In genomic region chr18:76963951-76964350, GRCh38 we compare ENCODE assay signal across 16 cellular contexts.
DNase-seq lines count a peak whose midpoint lies in the region; ATAC-seq, FAIRE-seq and TF ChIP-seq lines count a peak whose summit lies in the region.
"Had no signal": no experiment of that assay in that cellular context is flagged by ENCODE, and none has a peak within 500 bp of the region (broad histone marks: within the 10 kb centered on the region; RNA-seq: fewer than 3 reads in every experiment).

No MANE protein-coding gene starts in this region.

- no peak overlapping the region for H3K4me3 Mint-ChIP-seq in stimulated activated naive CD8-positive, alpha-beta T cell treated with anti-CD3 and anti-CD28 coated beads, Interleukin-15, Interleukin-2, amounts not matched to agents 100 ng/mL and 50 ng/mL, for 24 hours
- H3K4me3 Mint-ChIP-seq: neural progenitor cell had no signal

- ATAC-seq in stimulated activated naive CD8-positive, alpha-beta T cell treated with anti-CD3 and anti-CD28 coated beads, Interleukin-15, Interleukin-2, amounts not matched to agents 100 U/mL and 50 U/mL, for 24 hours: no peak
- ATAC-seq in HG02610 (IDR thresholded peaks at IDR 0.05; ENCODE audit: unreplicated experiment): peak; percentile 34

- H4K20me1 ChIP-seq in OCI-LY7 (ENCODE audit: insufficient read depth, low read length): no peaks in the 10 kb centered on the region

- intact Hi-C loops in OCI-LY7 (cut with micrococcal nuclease; ENCODE audit: unreplicated experiment) (loop anchor here (10.0 kb wide), 1 partner anchor 469 kb away; the partner anchor contains the start of gene ZNF516), vagina (cut with DNase I) (no loop called here)

- no peaks in the 10 kb centered on the region for H3K27me3 Mint-ChIP-seq in stimulated activated naive CD8-positive, alpha-beta T cell treated with anti-CD3 and anti-CD28 coated beads, Interleukin-15, Interleukin-2, amounts not matched to agents 100 ng/mL and 50 ng/mL, for 24 hours

- H3K9me2 ChIP-seq in OCI-LY7 (ENCODE audit: insufficient read depth, low read length): no peaks in the 10 kb centered on the region

- no peak for TF ChIP-seq POLR2A in vagina (IDR thresholded peaks at IDR 0.05)

- peaks cover 48% of the 10 kb centered on the region for H3K4me1 ChIP-seq in OCI-LY7 (ENCODE audit: insufficient read depth, low read length, poor library complexity, severe bottlenecking)
- H3K4me1 ChIP-seq in vagina: peaks cover 1% of the 10 kb centered on the region

- peaks cover 18% of the 10 kb centered on the region for H3K36me3 ChIP-seq in OCI-LY7 (ENCODE audit: insufficient read depth, low read length)
- peaks cover 0 to 25% of the 10 kb centered on the region in 2 donors for H3K36me3 ChIP-seq in vagina

- POLR2A ChIA-PET in OCI-LY7 (lab: Charles Lee): interaction anchor here (1.3 to 2.2 kb wide), 2 partner anchors 12 to 17 kb away, joined by 5 to 13 read pairs; no protein-coding TSS in a partner anchor

- peaks cover 9% of the 10 kb centered on the region; the same call in 1 of the 2 replicates for H3K79me2 ChIP-seq in OCI-LY7 (ENCODE audit: insufficient read depth, low read depth, low read length)

- H3K36me3 Mint-ChIP-seq in stimulated activated naive CD8-positive, alpha-beta T cell treated with anti-CD3 and anti-CD28 coated beads, Interleukin-15, Interleukin-2, amounts not matched to agents 100 ng/mL and 50 ng/mL, for 24 hours (ENCODE audit: low read depth): peaks cover 52% of the 10 kb centered on the region

- no peak for FAIRE-seq in frontal cortex (lab: Jason Lieb, UNC)

- no peak for DNase-seq in stimulated activated naive CD8-positive, alpha-beta T cell treated with anti-CD3 and anti-CD28 coated beads, Interleukin-15, Interleukin-2, amounts not matched to agents 100 U/mL and 50 U/mL, for 24 hours
- DNase-seq in OCI-LY7 (ENCODE audit: low spot score): no peak
- no peak for DNase-seq in NCI-H2081 (lab: John Stamatoyannopoulos, UW)
- DNase-seq in frontal cortex (ENCODE audit: low spot score in 2 of 2): no peak
- DNase-seq in vagina (ENCODE audit: extremely low spot score in 2 of 2): no peak
- no peak for DNase-seq in H4 (ENCODE audit: low spot score)
- DNase-seq: activated CD8-positive, alpha-beta memory T cell treated with anti-CD3 and anti-CD28 coated beads for 24 hours; anterior cingulate cortex; foreskin melanocyte; GDM1; IMR-90; NCI-H1930; upper lobe of left lung had no signal

- peaks cover 36% of the 10 kb centered on the region for H3K4me1 Mint-ChIP-seq in stimulated activated naive CD8-positive, alpha-beta T cell treated with anti-CD3 and anti-CD28 coated beads, Interleukin-15, Interleukin-2, amounts not matched to agents 100 ng/mL and 50 ng/mL, for 24 hours (ENCODE audit: low read depth)
- H3K4me1 Mint-ChIP-seq: neural progenitor cell had no signal

- H3K4me3 ChIP-seq in OCI-LY7 (ENCODE audit: low read depth, low read length, poor library complexity, severe bottlenecking) (peak overlapping the region; percentile 19), vagina (no peak overlapping the region)
- H3K4me3 ChIP-seq: neural progenitor cell, upper lobe of left lung had no signal

- H3K27me3 ChIP-seq in vagina: no peaks in the 10 kb centered on the region
- H3K27me3 ChIP-seq: neural progenitor cell, upper lobe of left lung had no signal

- H3K4me2 ChIP-seq in OCI-LY7 (ENCODE audit: low read length): peak overlapping the region; percentile 42
- H3K4me2 ChIP-seq: neural progenitor cell had no signal

- H3K9me3 ChIP-seq in OCI-LY7 (ENCODE audit: low read length): peaks cover 3% of the 10 kb centered on the region; the same call in 1 of the 2 replicates
- no peaks in the 10 kb centered on the region for H3K9me3 ChIP-seq in vagina
- H3K9me3 ChIP-seq: upper lobe of left lung had no signal

- TF ChIP-seq CTCF in OCI-LY7 (conservative IDR thresholded peaks at IDR 0.05; ENCODE audit: low read length) (no peak), vagina (IDR thresholded peaks at IDR 0.05) (no peak)

- H2AFZ ChIP-seq in OCI-LY7 (ENCODE audit: low read length): no peak overlapping the region
- H2AFZ ChIP-seq: neural progenitor cell had no signal

- CTCF ChIA-PET in OCI-LY7 (lab: Charles Lee; ENCODE audit: unreplicated experiment): no interaction called here

- no TSS peak for BruUV-seq in OCI-LY7 (replicated peaks; lab: Mats Ljungman, UMichigan)

- H3K27ac ChIP-seq in OCI-LY7 (ENCODE audit: low read depth, low read length, poor library complexity, severe bottlenecking): peak overlapping the region; percentile 30
- no peak overlapping the region for H3K27ac ChIP-seq in vagina
- H3K27ac ChIP-seq: neural progenitor cell, upper lobe of left lung had no signal

- H3K27ac Mint-ChIP-seq in stimulated activated naive CD8-positive, alpha-beta T cell treated with anti-CD3 and anti-CD28 coated beads, Interleukin-15, Interleukin-2, amounts not matched to agents 100 ng/mL and 50 ng/mL, for 24 hours: peak overlapping the region; percentile 1
- H3K27ac Mint-ChIP-seq: neural progenitor cell had no signal

- H3K9me3 Mint-ChIP-seq in stimulated activated naive CD8-positive, alpha-beta T cell treated with anti-CD3 and anti-CD28 coated beads, Interleukin-15, Interleukin-2, amounts not matched to agents 100 ng/mL and 50 ng/mL, for 24 hours: no peaks in the 10 kb centered on the region
